1 cellular context compared by ENCODE assay signal in the genomic region with DNA sequence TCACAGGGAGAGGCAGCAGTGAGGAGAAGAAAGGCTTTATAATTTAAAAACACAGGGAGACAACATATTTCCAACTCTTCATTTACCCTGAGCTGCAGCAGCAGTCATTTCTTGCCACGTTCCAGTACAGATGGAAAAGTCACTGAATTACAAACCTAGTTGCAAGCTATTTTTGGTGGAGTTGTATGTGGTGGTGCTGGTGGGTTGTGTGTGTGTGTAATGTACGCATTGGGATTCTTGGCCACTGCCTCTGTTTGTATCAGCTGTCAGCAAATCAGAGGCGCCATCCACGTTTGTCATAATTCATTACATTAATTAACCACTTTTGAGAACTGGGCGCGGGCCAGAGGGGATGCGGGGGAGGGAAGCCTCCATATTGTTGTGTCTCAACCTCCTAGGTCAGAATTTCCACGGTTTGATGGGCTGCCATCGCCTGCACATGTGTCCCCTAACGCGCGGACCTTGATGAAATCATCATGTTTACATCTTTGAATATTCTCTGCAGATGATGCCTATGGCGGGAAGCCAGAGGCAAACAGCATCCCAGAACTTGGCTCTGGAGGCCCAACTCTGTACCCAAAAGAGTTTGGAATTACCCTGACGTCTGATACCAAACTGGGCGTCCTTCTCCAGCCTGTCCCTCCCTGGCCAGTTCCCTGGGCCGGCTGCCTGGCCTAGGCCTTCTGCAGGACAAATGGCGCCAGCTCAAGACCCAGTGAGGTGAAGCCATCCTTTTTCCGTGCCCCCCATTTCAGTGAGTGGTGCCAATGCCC.
TF ChIP-seq lines count a peak whose summit lies in the region.

No MANE protein-coding gene starts in this region.

TF ChIP-seq in IMR-90, 13 proteins besides CTCF, POLR2A, EP300 and RAD21:
- TF ChIP-seq CEBPB (IDR thresholded peaks at IDR 0.05; ENCODE audit: low read depth, low read length): no peak
